Comparison of ENCODE assay signal across 8 cellular contexts in genomic region chr4:105145913-105146285, GRCh38. TPM values are rescaled to one million over a fixed set of nuclear protein-coding genes. Genes with fewer than 3 reads are reported as not detected.
DNase-seq lines count a peak whose midpoint lies in the region; ATAC-seq and TF ChIP-seq lines count a peak whose summit lies in the region.

No MANE protein-coding gene starts in this region.

- ATAC-seq in CD8-positive, alpha-beta T cell: peak; percentile 27
- ATAC-seq in GM21576 (IDR thresholded peaks at IDR 0.05; ENCODE audit: unreplicated experiment): peak; percentile 19
- peak; percentile 16 for ATAC-seq in foreskin keratinocyte

- peak overlapping the region; percentile 92 for H3K14ac ChIP-seq in trophoblast cell (ENCODE audit: low read length)

- peak overlapping the region; percentile 98 for H3K27ac ChIP-seq in CD8-positive, alpha-beta T cell (ENCODE audit: low read depth, low read length)
- H3K27ac ChIP-seq in KMS-11 (no peak overlapping the region), foreskin keratinocyte (peak overlapping the region; percentile 99), trophoblast cell (ENCODE audit: low read depth, low read length) (peak overlapping the region; percentile 56)

- H4K12ac ChIP-seq in trophoblast cell (ENCODE audit: low read depth, low read length): peak overlapping the region; percentile 59

- H3K36me3 ChIP-seq in CD8-positive, alpha-beta T cell (ENCODE audit: insufficient read depth, low read length): no peaks in the 10 kb centered on the region
- H3K36me3 ChIP-seq in KMS-11 (ENCODE audit: insufficient read depth) (no peaks in the 10 kb centered on the region), trophoblast cell (ENCODE audit: control insufficient read depth in 1 of 2, insufficient read depth in 2 of 2, low read length in 2 of 2) (no peaks in the 10 kb centered on the region)

- H3K4me1 Mint-ChIP-seq in CD8-positive, alpha-beta T cell (ENCODE audit: low read depth): peaks cover 40% of the 10 kb centered on the region

- H3K27me3 ChIP-seq in CD8-positive, alpha-beta T cell (ENCODE audit: insufficient read depth, low read length): no peaks in the 10 kb centered on the region
- no peaks in the 10 kb centered on the region for H3K27me3 ChIP-seq in KMS-11 (ENCODE audit: insufficient read depth, low read depth)
- H3K27me3 ChIP-seq in foreskin keratinocyte: no peaks in the 10 kb centered on the region
- H3K27me3 ChIP-seq in trophoblast cell (ENCODE audit: insufficient read depth, low read length): peaks cover 3% of the 10 kb centered on the region

- H3K4me2 ChIP-seq in KMS-11 (peak overlapping the region; percentile 47), trophoblast cell (ENCODE audit: low read length) (peak overlapping the region; percentile 96)

- H3K4me3 Mint-ChIP-seq in CD8-positive, alpha-beta T cell: peak overlapping the region; percentile 98

- no CpG with 5 or more reads among the region's 25 CpGs for WGBS in trophoblast cell (ENCODE audit: extremely low coverage, insufficient coverage, insufficient read length)

- H3K18ac ChIP-seq in trophoblast cell (ENCODE audit: low read length): peak overlapping the region; percentile 96

- H3K9ac ChIP-seq in KMS-11 (peak overlapping the region; percentile 98; the same call in 1 of the 2 replicates), trophoblast cell (ENCODE audit: low read length) (peak overlapping the region; percentile 77)

- H3K79me1 ChIP-seq in trophoblast cell (ENCODE audit: low read length): peaks cover 14% of the 10 kb centered on the region

- peak overlapping the region; percentile 98 for H4K8ac ChIP-seq in trophoblast cell (ENCODE audit: low read depth, low read length)

- no peak overlapping the region for H3K23ac ChIP-seq in trophoblast cell (ENCODE audit: low read length)

- peaks cover 18% of the 10 kb centered on the region for H3K36me3 Mint-ChIP-seq in CD8-positive, alpha-beta T cell

- H3K9me3 ChIP-seq in CD8-positive, alpha-beta T cell (ENCODE audit: low read length): no peaks in the 10 kb centered on the region
- H3K9me3 ChIP-seq in trophoblast cell (ENCODE audit: insufficient read depth, low read depth, low read length): no peaks in the 10 kb centered on the region

- no peaks in the 10 kb centered on the region for H3K27me3 Mint-ChIP-seq in CD8-positive, alpha-beta T cell (ENCODE audit: low read depth)

- H3K9me3 Mint-ChIP-seq in CD8-positive, alpha-beta T cell: no peaks in the 10 kb centered on the region

- peak overlapping the region; percentile 96 for H4K91ac ChIP-seq in trophoblast cell (ENCODE audit: low read depth, low read length)

- intact Hi-C loops in CD8-positive, alpha-beta T cell (cut with DNase I, micrococcal nuclease): loop anchor here (1.0 to 5.0 kb wide), 7 partner anchors 47 to 1171 kb away; partner anchors contain the start of genes GSTCD (in 2 of the 2), INTS12 (in 2 of the 2), AIMP1 (in 1 of the 2) and TBCK (in 1 of the 2)

- POLR2A ChIA-PET in CD8-positive, alpha-beta T cell (lab: Charles Lee): interaction anchor here (1.8 kb wide), 1 partner anchor 328 kb away, joined by 17 read pairs; the partner anchor contains the start of gene PPA2

- peak overlapping the region; percentile 100 for H3K4me3 ChIP-seq in CD8-positive, alpha-beta T cell (ENCODE audit: low read depth, low read length)
- no peak overlapping the region for H3K4me3 ChIP-seq in KMS-11 (IDR thresholded peaks at IDR 0.05; ENCODE audit: insufficient read depth, low read depth, low read length)
- H3K4me3 ChIP-seq in trophoblast cell (ENCODE audit: low read depth, low read length): peak overlapping the region; percentile 83

- H4K20me1 ChIP-seq in KMS-11 (ENCODE audit: insufficient read depth): no peaks in the 10 kb centered on the region

- H3K27ac Mint-ChIP-seq in CD8-positive, alpha-beta T cell: peak overlapping the region; percentile 84

- H2AFZ ChIP-seq in KMS-11 (ENCODE audit: low read depth) (peak overlapping the region; percentile 99), trophoblast cell (ENCODE audit: insufficient read depth, low read length, poor library complexity) (peak overlapping the region; percentile 99)

- CTCF ChIA-PET in CD8-positive, alpha-beta T cell (lab: Charles Lee): interaction anchor here (2.3 kb wide), 1 partner anchor 326 kb away, joined by 9 read pairs; no protein-coding TSS in a partner anchor

- H2BK5ac ChIP-seq in trophoblast cell (ENCODE audit: low read depth, low read length, poor library complexity): peak overlapping the region; percentile 79

- TF ChIP-seq CTCF in CD8-positive, alpha-beta T cell (IDR thresholded peaks at IDR 0.05): no peak
- TF ChIP-seq CTCF in KMS-11 (conservative IDR thresholded peaks at IDR 0.05; ENCODE audit: low read depth, low read length) (no peak), foreskin keratinocyte (conservative IDR thresholded peaks at IDR 0.05) (no peak)

- peaks cover 15% of the 10 kb centered on the region for H3K4me1 ChIP-seq in CD8-positive, alpha-beta T cell (ENCODE audit: insufficient read depth, low read length)
- H3K4me1 ChIP-seq in KMS-11 (ENCODE audit: low read depth, poor library complexity, severe bottlenecking): peaks cover 29% of the 10 kb centered on the region
- peaks cover 16% of the 10 kb centered on the region for H3K4me1 ChIP-seq in foreskin keratinocyte
- H3K4me1 ChIP-seq in trophoblast cell (ENCODE audit: control insufficient read depth in 1 of 2, insufficient read depth in 2 of 2, low read length in 2 of 2): peaks cover 0 to 2% of the 10 kb centered on the region in 2 experiments

- DNase-seq in CD8-positive, alpha-beta T cell: peak in 6 of 7 experiments; percentile 1 to 55 (median 38)
- DNase-seq in activated T-helper 1 cell treated with Interleukin-2 at 50 U/mL for 16 hours (ENCODE audit: low read depth) (peak; percentile 15), foreskin keratinocyte (no peak), trophoblast cell (peak in 1 of 2 donors; percentile 24), NCI-H226 (no peak), 8988T (no peak)

- no peak overlapping the region for H2BK120ac ChIP-seq in trophoblast cell (ENCODE audit: insufficient read depth, low read length, poor library complexity)

- H2BK12ac ChIP-seq in trophoblast cell (ENCODE audit: low read length): peak overlapping the region; percentile 62

- peaks cover 38% of the 10 kb centered on the region; the same call in 1 of the 2 replicates for H3K79me2 ChIP-seq in KMS-11 (ENCODE audit: insufficient read depth, low read depth)
- peaks cover 9% of the 10 kb centered on the region for H3K79me2 ChIP-seq in trophoblast cell (ENCODE audit: control insufficient read depth, insufficient read depth, low read length, poor library complexity)

- no peak overlapping the region for H2AK5ac ChIP-seq in trophoblast cell (ENCODE audit: low read length)

- H3K4ac ChIP-seq in trophoblast cell (ENCODE audit: low read depth, low read length): peak overlapping the region; percentile 93

RNA-seq across cellular contexts. Expression of gene TET2, which starts 0.8 kb away (rescaled TPM):
- total RNA-seq in CD8-positive, alpha-beta T cell: 10 to 100 TPM; 49.8 to 53.9 TPM
- 11.9 and 13.2 TPM in 2 replicates for total RNA-seq in foreskin keratinocyte
- 1.2 TPM in 2 replicates for polyA plus RNA-seq in foreskin keratinocyte
- polyA plus RNA-seq in trophoblast cell (2013): 22.8 TPM in 2 replicates

Comparison
In these comparisons a context has a peak if more than half of its experiments do, and no peak if none do; other contexts are left out.
1. DNase-seq: peak in CD8-positive, alpha-beta T cell (6 of 7) and activated T-helper 1 cell treated with Interleukin-2 at 50 U/mL for 16 hours (single experiment); none in foreskin keratinocyte (0 of 2), NCI-H226 (single experiment) and 8988T (single experiment).
2. Peak in every context shown above with its lines, with median percentiles within 50 percentile points of each other: ATAC-seq.